In the genomic region with DNA sequence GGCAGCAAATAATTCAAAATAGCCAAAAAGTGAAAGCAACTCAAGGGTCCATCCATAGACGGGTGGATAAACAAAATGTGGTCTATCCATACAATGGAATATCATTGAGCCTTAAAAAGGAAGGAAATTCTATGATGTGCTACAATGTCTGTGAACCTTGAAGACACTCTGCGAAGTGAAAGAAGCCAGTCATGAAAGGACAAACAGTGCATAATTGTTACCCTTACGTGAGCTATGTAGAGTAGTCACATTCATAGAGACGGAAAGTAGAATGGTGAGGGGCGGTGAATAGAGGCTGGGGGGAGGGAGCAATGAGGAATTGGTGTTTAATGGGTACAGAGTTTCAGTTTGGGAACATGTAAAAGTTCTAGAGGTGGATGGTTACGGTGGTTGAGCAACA, we compare ENCODE assay signal across 1 cellular context.
TF ChIP-seq lines count a peak whose summit lies in the region.

No MANE protein-coding gene starts in this region.

TF ChIP-seq in GM23338, 12 proteins besides CTCF, POLR2A, EP300 and RAD21 (continued from another document):
- TF ChIP-seq REST (IDR thresholded peaks at IDR 0.05; ENCODE audit: unreplicated experiment): no peak
- no peak for TF ChIP-seq POLR2AphosphoS5 (IDR thresholded peaks at IDR 0.05; ENCODE audit: low read depth)
- TF ChIP-seq ZNF462 (CRISPR knock-in tag; IDR thresholded peaks at IDR 0.05): no peak
- no peak for TF ChIP-seq ZNF331 (CRISPR knock-in tag; IDR thresholded peaks at IDR 0.05; ENCODE audit: low read depth)
- no peak for TF ChIP-seq EZH2 (IDR thresholded peaks at IDR 0.05; ENCODE audit: low read depth, unreplicated experiment)
- no peak for TF ChIP-seq ZNF114 (CRISPR knock-in tag; IDR thresholded peaks at IDR 0.05)
- no peak for TF ChIP-seq NANOG (IDR thresholded peaks at IDR 0.05; ENCODE audit: borderline replicate concordance)
- TF ChIP-seq CREB1 (CRISPR knock-in tag; IDR thresholded peaks at IDR 0.05; ENCODE audit: low read depth): no peak
- no peak for TF ChIP-seq JUNB (IDR thresholded peaks at IDR 0.05; ENCODE audit: unreplicated experiment)
- TF ChIP-seq STAT1 (IDR thresholded peaks at IDR 0.05; ENCODE audit: unreplicated experiment): no peak
- TF ChIP-seq, protein P1, sequence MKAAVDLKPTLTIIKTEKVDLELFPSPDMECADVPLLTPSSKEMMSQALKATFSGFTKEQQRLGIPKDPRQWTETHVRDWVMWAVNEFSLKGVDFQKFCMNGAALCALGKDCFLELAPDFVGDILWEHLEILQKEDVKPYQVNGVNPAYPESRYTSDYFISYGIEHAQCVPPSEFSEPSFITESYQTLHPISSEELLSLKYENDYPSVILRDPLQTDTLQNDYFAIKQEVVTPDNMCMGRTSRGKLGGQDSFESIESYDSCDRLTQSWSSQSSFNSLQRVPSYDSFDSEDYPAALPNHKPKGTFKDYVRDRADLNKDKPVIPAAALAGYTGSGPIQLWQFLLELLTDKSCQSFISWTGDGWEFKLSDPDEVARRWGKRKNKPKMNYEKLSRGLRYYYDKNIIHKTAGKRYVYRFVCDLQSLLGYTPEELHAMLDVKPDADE (IDR thresholded peaks at IDR 0.05): no peak
